ENCODE assay signal across 25 cellular contexts in the genomic region with DNA sequence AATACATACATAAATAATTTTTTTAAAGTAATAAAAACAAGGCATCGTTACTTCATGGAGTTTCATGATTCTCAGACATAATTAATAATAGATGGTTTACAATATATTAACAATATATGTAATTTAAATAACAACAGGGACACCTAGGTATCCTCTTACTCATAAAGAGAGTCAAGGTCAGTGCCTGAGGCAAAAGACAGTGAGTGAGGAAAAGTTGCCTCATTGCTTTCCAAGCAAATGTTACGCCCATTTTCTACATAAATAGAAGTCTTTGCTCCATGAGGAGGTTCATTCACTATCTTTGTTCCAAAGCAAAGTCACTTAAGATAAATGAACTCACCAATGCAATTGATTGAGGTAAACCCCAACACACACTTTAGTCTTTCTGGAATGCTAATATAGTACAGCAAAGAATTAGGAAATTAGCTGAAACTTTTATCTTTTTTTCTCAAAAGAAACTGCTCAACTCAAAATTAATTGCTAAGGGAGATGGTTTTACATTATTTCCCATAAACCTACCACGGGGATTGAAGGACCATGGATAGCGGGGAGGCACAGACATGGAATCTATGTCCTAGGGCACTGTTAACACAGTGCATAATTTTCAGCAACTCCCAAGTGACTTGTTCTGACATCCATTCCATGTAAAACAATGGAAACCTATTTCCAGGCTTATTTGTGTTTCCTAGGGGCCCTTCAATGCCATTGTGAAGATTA.
"Had no signal": no experiment of that assay in that cellular context is flagged by ENCODE, and none has a peak within 500 bp of the region (broad histone marks: within the 10 kb centered on the region; RNA-seq: fewer than 3 reads in every experiment).

No MANE protein-coding gene starts in this region.

- DNase-seq: activated CD4-positive, alpha-beta memory T cell treated with anti-CD3 and anti-CD28 coated beads, Interleukin-2, amount 10 ng/mL, durations not matched to agents 7 days and 5 days; activated CD4-positive, alpha-beta T cell treated with anti-CD3 and anti-CD28 coated beads for 36 hours; activated CD4-positive, alpha-beta T cell treated with anti-CD3 and anti-CD28 coated beads, Interleukin-2, amount 50 U/mL, for 1 hour; activated gamma-delta T cell; activated naive CD4-positive, alpha-beta T cell treated with anti-CD3 and anti-CD28 coated beads for 36 hours; activated T-cell treated with anti-CD3 and anti-CD28 coated beads for 4 hours; activated T-cell treated with anti-CD3 and anti-CD28 coated beads, Interleukin-2, amount 50 U/mL, for 48 hours; amygdala; cerebellar nuclear complex; MG63; MV-4-11; NCI-H1092 treated with DMSO at 0.1 percent for 48 hours; NCI-H1417 treated with DMSO at 0.1 percent for 48 hours; NCI-H1694; NCI-H2029 treated with DMSO at 0.1 percent for 48 hours; NCI-H345; NCI-H510A; NCI-H526 treated with DMSO at 0.1 percent for 48 hours; NCI-H82; RPMI8226; SHP77 had no signal

- ATAC-seq: activated CD4-positive, alpha-beta T cell treated with anti-CD3 and anti-CD28 coated beads for 36 hours; activated T-helper 17 cell treated with anti-CD3 and anti-CD28 coated beads, Interleukin-2, amount 50 U/mL, for 72 hours had no signal

- H3K36me3 ChIP-seq: MG63 had no signal

- H3K9me3 ChIP-seq: MG63 had no signal

- FAIRE-seq: astrocyte, colon had no signal

- H3K27ac ChIP-seq: VCaP had no signal

- H3K4me3 ChIP-seq: MG63 had no signal

- H3K27me3 ChIP-seq: MG63 had no signal
